In genomic region chr7:1712907-1713501, GRCh38 we compare ENCODE assay signal across 22 cellular contexts. TPM values are rescaled to one million over a fixed set of nuclear protein-coding genes. Genes with fewer than 3 reads are reported as not detected.
A peak's percentile ranks its signal among the peaks of the same experiment; 100 is the strongest.
DNase-seq lines count a peak whose midpoint lies in the region; ATAC-seq and TF ChIP-seq lines count a peak whose summit lies in the region.
"Had no signal": no experiment of that assay in that cellular context is flagged by ENCODE, and none has a peak within 500 bp of the region (broad histone marks: within the 10 kb centered on the region; RNA-seq: fewer than 3 reads in every experiment).

No MANE protein-coding gene starts in this region.

- H3K9ac ChIP-seq in neural progenitor cell: no peak overlapping the region
- H3K9ac ChIP-seq: GM23248 had no signal

- DNase-seq in DMS 273 (lab: John Stamatoyannopoulos, UW; ENCODE audit: unreplicated experiment) (peak; percentile 89), NCI-H1694 treated with DMSO at 0.1 percent for 48 hours (lab: John Stamatoyannopoulos, UW) (peak; percentile 40), epidermal melanocyte (ENCODE audit: insufficient read length, low spot score) (peak; percentile 11), neural progenitor cell (ENCODE audit: low spot score) (no peak), mucosa of descending colon (no peak), tibial artery (no peak), HK-2 (ENCODE audit: unreplicated experiment) (no peak)
- DNase-seq: activated naive CD4-positive, alpha-beta T cell treated with anti-CD3 and anti-CD28 coated beads for 36 hours; activated T-cell treated with anti-CD3 and anti-CD28 coated beads, Interleukin-2, amount 50 U/mL, for 72 hours; amniotic stem cell; caudate nucleus; CD8-positive, alpha-beta memory T cell; GM23248; mammary epithelial cell; stimulated activated CD4-positive, alpha-beta T cell treated with anti-CD3 and anti-CD28 coated beads, Interleukin-4, amount 100 ng/mL, for 24 hours had no signal

- H3K4me2 ChIP-seq in neural progenitor cell: no peak overlapping the region

- H3K27ac ChIP-seq in neural progenitor cell (no peak overlapping the region), tibial artery (no peak overlapping the region)
- H3K27ac ChIP-seq: epithelial cell of prostate, GM23248, HL-60, thyroid gland had no signal

- H3K4me3 ChIP-seq in neural progenitor cell (no peak overlapping the region), mucosa of descending colon (no peak overlapping the region), tibial artery (no peak overlapping the region)
- H3K4me3 ChIP-seq: GM23248, thyroid gland had no signal

- no peak overlapping the region for H2AFZ ChIP-seq in neural progenitor cell (replicated peaks)
- H2AFZ ChIP-seq: GM23248 had no signal

- peaks cover 15% of the 10 kb centered on the region for H3F3A ChIP-seq in neural progenitor cell (ENCODE audit: low read depth)

- peaks cover 6% of the 10 kb centered on the region for H3K9me3 ChIP-seq in neural progenitor cell (ENCODE audit: low read depth)
- H3K9me3 ChIP-seq in mucosa of descending colon: peaks cover 15% of the 10 kb centered on the region
- H3K9me3 ChIP-seq in tibial artery: peaks cover 0 to 14% (median 11%) of the 10 kb centered on the region in 3 donors
- H3K9me3 ChIP-seq: thyroid gland had no signal

- ATAC-seq in GM21717 (IDR thresholded peaks at IDR 0.05; ENCODE audit: unreplicated experiment) (no peak), mucosa of descending colon (no peak)
- ATAC-seq: activated T-cell treated with anti-CD3 and anti-CD28 coated beads, Interleukin-2, amount 50 U/mL, for 72 hours had no signal

- H3K4me1 ChIP-seq in neural progenitor cell: peaks cover 11% of the 10 kb centered on the region
- H3K4me1 ChIP-seq in mucosa of descending colon (ENCODE audit: low read depth): peaks cover 2% of the 10 kb centered on the region
- no peaks in the 10 kb centered on the region for H3K4me1 ChIP-seq in tibial artery

- H3K79me2 ChIP-seq in neural progenitor cell (ENCODE audit: low read depth): no peaks in the 10 kb centered on the region

- H3K36me3 Mint-ChIP-seq in neural progenitor cell: peaks cover 16% of the 10 kb centered on the region

- H3K9me3 Mint-ChIP-seq in neural progenitor cell: peaks cover 10% of the 10 kb centered on the region

- no peaks in the 10 kb centered on the region for H3K27me3 ChIP-seq in neural progenitor cell
- peaks cover 0 to 57% of the 10 kb centered on the region in 2 donors for H3K27me3 ChIP-seq in tibial artery
- H3K27me3 ChIP-seq: thyroid gland had no signal

- H3K4me3 Mint-ChIP-seq in neural progenitor cell: peak overlapping the region; percentile 3
- H3K4me3 Mint-ChIP-seq: activated naive CD4-positive, alpha-beta T cell treated with anti-CD3 and anti-CD28 coated beads for 36 hours; activated T-cell treated with anti-CD3 and anti-CD28 coated beads, Interleukin-2, amount 50 U/mL, for 72 hours; CD8-positive, alpha-beta memory T cell; IgD-negative memory B cell; stimulated activated naive CD8-positive, alpha-beta T cell treated with anti-CD3 and anti-CD28 coated beads, Interleukin-15, Interleukin-2, amounts not matched to agents 100 ng/mL and 50 ng/mL, for 24 hours had no signal

- intact Hi-C loops in mucosa of descending colon (cut with DNase I, micrococcal nuclease) (no loop called here), tibial artery (cut with DNase I; ENCODE audit: low total_unique reads) (loop anchor here (10.0 kb wide), 1 partner anchor 128 kb away; no protein-coding TSS in a partner anchor)

- H3K27me3 Mint-ChIP-seq in neural progenitor cell (ENCODE audit: insufficient read depth, low read depth): peaks cover 5% of the 10 kb centered on the region
- H3K27me3 Mint-ChIP-seq: stimulated activated naive CD8-positive, alpha-beta T cell treated with anti-CD3 and anti-CD28 coated beads, Interleukin-15, Interleukin-2, amounts not matched to agents 100 ng/mL and 50 ng/mL, for 24 hours had no signal

- no peak for TF ChIP-seq CTCF in neural progenitor cell (IDR thresholded peaks at IDR 0.05)
- TF ChIP-seq CTCF in mucosa of descending colon (IDR thresholded peaks at IDR 0.05): no peak
- no peak for TF ChIP-seq CTCF in tibial artery (IDR thresholded peaks at IDR 0.05)

- no peaks in the 10 kb centered on the region for H3K36me3 ChIP-seq in neural progenitor cell
- no peaks in the 10 kb centered on the region for H3K36me3 ChIP-seq in mucosa of descending colon (ENCODE audit: low read depth)
- no peaks in the 10 kb centered on the region for H3K36me3 ChIP-seq in tibial artery
- H3K36me3 ChIP-seq: thyroid gland had no signal

- H3K4me1 Mint-ChIP-seq in neural progenitor cell: peaks cover 38% of the 10 kb centered on the region
- H3K4me1 Mint-ChIP-seq: CD8-positive, alpha-beta memory T cell; IgD-negative memory B cell had no signal

- H4K20me1 ChIP-seq in neural progenitor cell (ENCODE audit: low read depth): peaks cover 46% of the 10 kb centered on the region

- peak overlapping the region; percentile 66 for H3K27ac Mint-ChIP-seq in neural progenitor cell
- H3K27ac Mint-ChIP-seq: activated naive CD4-positive, alpha-beta T cell treated with anti-CD3 and anti-CD28 coated beads for 36 hours; activated T-cell treated with anti-CD3 and anti-CD28 coated beads, Interleukin-2, amount 50 U/mL, for 72 hours; CD8-positive, alpha-beta memory T cell; IgD-negative memory B cell; stimulated activated naive CD8-positive, alpha-beta T cell treated with anti-CD3 and anti-CD28 coated beads, Interleukin-15, Interleukin-2, amounts not matched to agents 100 ng/mL and 50 ng/mL, for 24 hours had no signal

RNA-seq across cellular contexts. Expression of gene ELFN1, which starts 42.9 kb away (rescaled TPM):
- 2.2 and 13.6 TPM in 2 replicates for total RNA-seq in neural progenitor cell (ENCODE audit: low replicate concordance)
- under 1 TPM; 0.26 to 0.44 (median 0.41) TPM for total RNA-seq in mucosa of descending colon
- total RNA-seq: activated naive CD4-positive, alpha-beta T cell treated with anti-CD3 and anti-CD28 coated beads for 36 hours; activated T-cell treated with anti-CD3 and anti-CD28 coated beads, Interleukin-2, amount 50 U/mL, for 72 hours; OCI-LY7 had no signal

Comparison
In these comparisons a context has a peak if more than half of its experiments do, and no peak if none do; other contexts are left out.
1. DNase-seq: peak in DMS 273 (single experiment), NCI-H1694 treated with DMSO at 0.1 percent for 48 hours (single experiment) and epidermal melanocyte (single experiment); none in neural progenitor cell (single experiment), mucosa of descending colon (0 of 3), tibial artery (0 of 2) and HK-2 (single experiment).